In the genomic region with DNA sequence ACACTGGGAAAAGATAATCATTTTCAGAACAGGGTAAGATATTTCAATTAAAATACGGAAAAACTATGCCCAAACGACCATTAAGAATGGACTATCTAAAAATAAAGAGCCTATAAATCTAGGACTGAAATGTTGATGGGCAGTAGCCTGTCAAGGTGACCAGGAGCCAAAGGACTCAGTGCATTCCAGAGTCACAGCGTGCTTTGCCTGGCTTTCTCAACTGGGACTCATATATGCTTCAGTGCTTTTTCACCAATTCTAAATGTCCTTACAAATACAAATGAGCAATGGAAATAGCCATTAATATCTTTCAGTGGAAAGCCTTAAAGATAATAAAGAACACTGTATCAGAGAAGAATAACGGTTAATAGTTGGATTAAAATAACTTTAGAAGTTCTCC, we compare ENCODE assay signal across 20 cellular contexts. TPM values are rescaled to one million over a fixed set of nuclear protein-coding genes. Genes with fewer than 3 reads are reported as not detected.
"Had no signal": no experiment of that assay in that cellular context is flagged by ENCODE, and none has a peak within 500 bp of the region (broad histone marks: within the 10 kb centered on the region; RNA-seq: fewer than 3 reads in every experiment).

No MANE protein-coding gene starts in this region.

- FAIRE-seq: pancreas, urothelium cell line had no signal

- H3K27ac ChIP-seq: cardiac muscle cell, lower lobe of right lung, neutrophil, spleen, tibial nerve, WERI-Rb-1 had no signal

- H3K9me3 Mint-ChIP-seq: activated naive CD4-positive, alpha-beta T cell treated with anti-CD3 and anti-CD28 coated beads, Interleukin-2, amount 50 U/mL, for 72 hours; activated T-helper 1 cell treated with anti-CD3 and anti-CD28 coated beads, Interleukin-12 subunit alpha, Interleukin-12 subunit beta, Interleukin-2, Interleukin-4 antibody, amounts not matched to agents 30 ng/mL and 10 ng/mL and 1 ng/mL, durations not matched to agents 14 hours and 24 hours and 36 hours; effector memory CD8-positive, alpha-beta T cell; natural killer cell had no signal

- H3K27me3 ChIP-seq: cardiac muscle cell, neutrophil, pancreas, spleen, tibial nerve had no signal

- H3K4me3 ChIP-seq: cardiac muscle cell, lower lobe of right lung, pancreas, spleen, tibial nerve had no signal

- DNase-seq: activated CD4-positive, alpha-beta T cell treated with anti-CD3 and anti-CD28 coated beads for 1 hour; activated gamma-delta T cell treated with Interleukin-2 at 50 U/mL for 16 hours; effector memory CD8-positive, alpha-beta T cell; foreskin fibroblast; glutamatergic neuron; lower lobe of right lung; natural killer cell; pancreas; spleen; stimulated activated CD4-positive, alpha-beta T cell treated with anti-CD3 and anti-CD28 coated beads, Interleukin-4, amount 100 ng/mL, for 4 hours; stimulated activated naive CD4-positive, alpha-beta T cell; T-helper 2 cell; WERI-Rb-1 had no signal

- H3K4me1 ChIP-seq: lower lobe of right lung, spleen had no signal

- H3K27ac Mint-ChIP-seq: activated naive CD4-positive, alpha-beta T cell treated with anti-CD3 and anti-CD28 coated beads, Interleukin-2, amount 50 U/mL, for 72 hours; activated T-helper 1 cell treated with anti-CD3 and anti-CD28 coated beads, Interleukin-12 subunit alpha, Interleukin-12 subunit beta, Interleukin-2, Interleukin-4 antibody, amounts not matched to agents 30 ng/mL and 10 ng/mL and 1 ng/mL, durations not matched to agents 14 hours and 24 hours and 36 hours; effector memory CD8-positive, alpha-beta T cell; natural killer cell had no signal

- H3K4me3 Mint-ChIP-seq: activated T-helper 1 cell treated with anti-CD3 and anti-CD28 coated beads, Interleukin-12 subunit alpha, Interleukin-12 subunit beta, Interleukin-2, Interleukin-4 antibody, amounts not matched to agents 30 ng/mL and 10 ng/mL and 1 ng/mL, durations not matched to agents 14 hours and 24 hours and 36 hours; effector memory CD8-positive, alpha-beta T cell; natural killer cell had no signal

- H3K4me1 Mint-ChIP-seq: natural killer cell had no signal

- H3K27me3 Mint-ChIP-seq: effector memory CD8-positive, alpha-beta T cell had no signal

- ATAC-seq: activated naive CD4-positive, alpha-beta T cell treated with anti-CD3 and anti-CD28 coated beads, Interleukin-2, amount 50 U/mL, for 72 hours; effector memory CD8-positive, alpha-beta T cell; lower lobe of right lung; natural killer cell had no signal

- H3K9me3 ChIP-seq: lower lobe of right lung, neutrophil, pancreas, spleen, tibial nerve had no signal

RNA-seq across cellular contexts. Expression of gene SLC3A1, which starts 50.6 kb away (rescaled TPM):
- total RNA-seq: activated T-helper 1 cell treated with anti-CD3 and anti-CD28 coated beads, Interleukin-12 subunit alpha, Interleukin-12 subunit beta, Interleukin-2, Interleukin-4 antibody, amounts not matched to agents 30 ng/mL and 10 ng/mL and 1 ng/mL, durations not matched to agents 14 hours and 24 hours and 36 hours; cardiac muscle cell; dermis microvascular lymphatic vessel endothelial cell; lower lobe of right lung had no signal
